In genomic region chr12:45671254-45671653, GRCh38 we compare ENCODE assay signal across 14 cellular contexts. TPM values are rescaled to one million over a fixed set of nuclear protein-coding genes. Genes with fewer than 3 reads are reported as not detected.
DNase-seq lines count a peak whose midpoint lies in the region; ATAC-seq and TF ChIP-seq lines count a peak whose summit lies in the region.
"Had no signal": no experiment of that assay in that cellular context is flagged by ENCODE, and none has a peak within 500 bp of the region (broad histone marks: within the 10 kb centered on the region; RNA-seq: fewer than 3 reads in every experiment).

No MANE protein-coding gene starts in this region.

- no peaks in the 10 kb centered on the region for H3K27me3 ChIP-seq in upper lobe of right lung
- H3K27me3 ChIP-seq: right lobe of liver had no signal

- DNase-seq in EH (ENCODE audit: low read depth) (peak; percentile 79), RPMI7951 (ENCODE audit: low read depth) (peak; percentile 42), fibroblast of the conjunctiva (ENCODE audit: low read depth) (peak; percentile 10), renal cortical epithelial cell (ENCODE audit: low read depth) (peak; percentile 2), NCI-H1694 treated with DMSO at 0.1 percent for 48 hours (lab: John Stamatoyannopoulos, UW) (no peak), upper lobe of right lung (no peak), GM20000 (ENCODE audit: low spot score) (no peak)
- DNase-seq: activated CD4-positive, alpha-beta memory T cell treated with anti-CD3 and anti-CD28 coated beads for 36 hours; activated effector memory CD4-positive, alpha-beta T cell treated with anti-CD3 and anti-CD28 coated beads, Interleukin-2, amount 50 U/mL, for 16 hours; islet precursor cell; MV-4-11; right lobe of liver had no signal

- H3K27ac ChIP-seq in upper lobe of right lung: no peak overlapping the region
- H3K27ac ChIP-seq: right lobe of liver had no signal

- intact Hi-C loops in upper lobe of right lung (cut with DNase I): no loop called here

- no peak overlapping the region for H3K4me3 ChIP-seq in upper lobe of right lung
- H3K4me3 ChIP-seq: right lobe of liver had no signal

- TF ChIP-seq CTCF in upper lobe of right lung (IDR thresholded peaks at IDR 0.05) (no peak), GM20000 (IDR thresholded peaks at IDR 0.05; ENCODE audit: extremely low read depth, missing control alignments) (no peak)

- H3K4me1 ChIP-seq in upper lobe of right lung: peaks cover 11% of the 10 kb centered on the region
- H3K4me1 ChIP-seq: right lobe of liver had no signal

- no peaks in the 10 kb centered on the region for H3K9me3 ChIP-seq in upper lobe of right lung
- H3K9me3 ChIP-seq: right lobe of liver had no signal

- H3K36me3 ChIP-seq in upper lobe of right lung: no peaks in the 10 kb centered on the region
- H3K36me3 ChIP-seq: right lobe of liver had no signal

- no peak for ATAC-seq in GM18498 (IDR thresholded peaks at IDR 0.05; ENCODE audit: unreplicated experiment)
- ATAC-seq in upper lobe of right lung: no peak
- ATAC-seq: esophagus mucosa had no signal

RNA-seq across cellular contexts. Expression of gene ARID2, which starts 58.3 kb away (rescaled TPM):
- 11.7 and 16.7 TPM in 2 replicates for total RNA-seq in RPMI7951 (2014; rRNA removed; shearing (Covaris generic))
- 11.1 and 41.8 TPM in 2 replicates for total RNA-seq in renal cortical epithelial cell
- 30.2 TPM for total RNA-seq in upper lobe of right lung

Comparison
In these comparisons a context has a peak if more than half of its experiments do, and no peak if none do; other contexts are left out.
1. DNase-seq: peak in EH (single experiment), RPMI7951 (single experiment), fibroblast of the conjunctiva (single experiment) and renal cortical epithelial cell (single experiment); none in NCI-H1694 treated with DMSO at 0.1 percent for 48 hours (single experiment), upper lobe of right lung (single experiment) and GM20000 (single experiment).